21 cellular contexts compared by ENCODE assay signal in the genomic region with DNA sequence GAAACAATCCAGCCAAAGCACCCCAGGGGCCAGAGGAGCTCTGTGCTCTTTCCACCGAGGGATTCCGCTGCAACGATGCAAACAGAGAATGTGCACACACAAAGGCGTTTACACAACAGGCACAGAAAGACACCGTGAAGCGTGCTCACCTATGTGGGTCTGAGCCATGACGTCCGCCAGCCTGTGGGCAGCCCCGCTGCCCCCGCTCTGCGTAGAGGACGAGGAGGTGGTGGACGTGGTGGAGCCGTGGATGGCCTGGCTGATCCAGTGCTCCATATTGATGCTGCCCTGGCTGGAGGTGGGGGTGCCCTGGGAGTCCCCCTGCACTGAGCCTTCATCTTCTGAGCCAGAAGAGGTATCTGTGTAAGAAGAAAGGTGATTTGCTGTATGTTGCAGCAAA.
DNase-seq lines count a peak whose midpoint lies in the region; ATAC-seq and TF ChIP-seq lines count a peak whose summit lies in the region.
"Had no signal": no experiment of that assay in that cellular context is flagged by ENCODE, and none has a peak within 500 bp of the region (broad histone marks: within the 10 kb centered on the region; RNA-seq: fewer than 3 reads in every experiment).

No MANE protein-coding gene starts in this region.

- H3K14ac ChIP-seq in trophoblast cell (ENCODE audit: low read length) = no peak overlapping the region

- no peak overlapping the region for H3K27ac ChIP-seq in BLaER1
- H3K27ac ChIP-seq in trophoblast cell (ENCODE audit: low read depth, low read length) = no peak overlapping the region
- H3K27ac ChIP-seq in upper lobe of right lung = no peak overlapping the region
- H3K27ac ChIP-seq: 22Rv1; BLaER1 treated with 17β-estradiol and CSF1 and Interleukin-3, amounts not matched to agents 10 nM and 100 nM; GM23248 had no signal

- no peaks in the 10 kb centered on the region for H3K79me2 ChIP-seq in trophoblast cell (ENCODE audit: control insufficient read depth, insufficient read depth, low read length, poor library complexity)

- no peak overlapping the region for H2BK12ac ChIP-seq in trophoblast cell (ENCODE audit: low read length)

- peak overlapping the region; percentile 72 for H3K27ac Mint-ChIP-seq in nephron progenitor cell
- H3K27ac Mint-ChIP-seq: B cell; CD14-positive monocyte; CD4-positive, alpha-beta T cell; CD8-positive, alpha-beta memory T cell had no signal

- H3K4me3 Mint-ChIP-seq in nephron progenitor cell = no peak overlapping the region
- H3K4me3 Mint-ChIP-seq: B cell; CD14-positive monocyte; CD4-positive, alpha-beta T cell; CD8-positive, alpha-beta memory T cell had no signal

- no peak overlapping the region for H2AFZ ChIP-seq in trophoblast cell (ENCODE audit: insufficient read depth, low read length, poor library complexity)
- H2AFZ ChIP-seq: GM23248 had no signal

- H4K20me1 ChIP-seq in BLaER1 = 0 out of 2 replicates have a peak, but pooled peaks cover 4% of the 10 kb centered on the region

- H3K23ac ChIP-seq in trophoblast cell (ENCODE audit: low read length) = no peak overlapping the region

- peaks cover 6% of the 10 kb centered on the region for H3K4me1 Mint-ChIP-seq in nephron progenitor cell
- H3K4me1 Mint-ChIP-seq: B cell, CD14-positive monocyte had no signal

- H3K9ac ChIP-seq in BLaER1 = no peak overlapping the region
- H3K9ac ChIP-seq in trophoblast cell (ENCODE audit: low read length) = no peak overlapping the region
- H3K9ac ChIP-seq: BLaER1 treated with 17β-estradiol and CSF1 and Interleukin-3, amounts not matched to agents 10 nM and 100 nM; GM23248 had no signal

- H3K18ac ChIP-seq in trophoblast cell (ENCODE audit: low read length) = peak overlapping the region; percentile 21

- H3K27me3 ChIP-seq in BLaER1 (no peaks in the 10 kb centered on the region), trophoblast cell (ENCODE audit: insufficient read depth, low read length) (no peaks in the 10 kb centered on the region), upper lobe of right lung (no peaks in the 10 kb centered on the region)
- H3K27me3 ChIP-seq: BLaER1 treated with 17β-estradiol and CSF1 and Interleukin-3, amounts not matched to agents 10 nM and 100 nM had no signal

- peaks cover 50% of the 10 kb centered on the region for H3K36me3 ChIP-seq in BLaER1
- peaks cover 7 to 11% of the 10 kb centered on the region in 2 experiments for H3K36me3 ChIP-seq in trophoblast cell (ENCODE audit: control insufficient read depth in 1 of 2, insufficient read depth in 2 of 2, low read length in 2 of 2)
- no peaks in the 10 kb centered on the region for H3K36me3 ChIP-seq in upper lobe of right lung

- no peak overlapping the region for H3K4me3 ChIP-seq in BLaER1
- H3K4me3 ChIP-seq in trophoblast cell (ENCODE audit: low read depth, low read length) = no peak overlapping the region
- H3K4me3 ChIP-seq in upper lobe of right lung = no peak overlapping the region
- H3K4me3 ChIP-seq: BLaER1 treated with 17β-estradiol and CSF1 and Interleukin-3, amounts not matched to agents 10 nM and 100 nM; GM23248 had no signal

- intact Hi-C loops in upper lobe of right lung (cut with DNase I) = no loop called here
- intact Hi-C loops in Right ventricle myocardium inferior (cut with DNase I) = no loop called here

- no peak overlapping the region for H3K4ac ChIP-seq in trophoblast cell (ENCODE audit: low read depth, low read length)

- no peak overlapping the region for H2BK5ac ChIP-seq in trophoblast cell (ENCODE audit: low read depth, low read length, poor library complexity)

- no peak for TF ChIP-seq CTCF in nephron progenitor cell (IDR thresholded peaks at IDR 0.05)
- no peak for TF ChIP-seq CTCF in upper lobe of right lung (IDR thresholded peaks at IDR 0.05)

- no peak for DNase-seq in nephron progenitor cell
- no peak for DNase-seq in trophoblast cell
- DNase-seq in upper lobe of right lung = no peak
- DNase-seq in Right ventricle myocardium inferior (ENCODE audit: missing footprints) = no peak
- no peak for DNase-seq in OCI-M2 (lab: John Stamatoyannopoulos, UW; ENCODE audit: unreplicated experiment)
- no peak for DNase-seq in stimulated activated CD4-positive, alpha-beta T cell treated with anti-CD3 and anti-CD28 coated beads, Interleukin-4, amount 100 ng/mL, for 4 hours
- DNase-seq in T-helper 2 cell = no peak
- DNase-seq: CD4-positive, alpha-beta T cell; CD8-positive, alpha-beta memory T cell; DMS 273 treated with DMSO at 0.1 percent for 48 hours; DMS79; EL; GDM1; GM23248; H7; HCEC 1CT had no signal

- H3K27me3 Mint-ChIP-seq in nephron progenitor cell (ENCODE audit: low read depth, poor library complexity) = no peaks in the 10 kb centered on the region
- H3K27me3 Mint-ChIP-seq: B cell; CD4-positive, alpha-beta T cell; CD8-positive, alpha-beta memory T cell had no signal

- H4K8ac ChIP-seq in trophoblast cell (ENCODE audit: low read depth, low read length) = no peak overlapping the region

- H2BK120ac ChIP-seq in trophoblast cell (ENCODE audit: insufficient read depth, low read length, poor library complexity) = no peak overlapping the region

- WGBS in trophoblast cell (ENCODE audit: extremely low coverage, insufficient coverage, insufficient read length) = no CpG with 5 or more reads among the region's 14 CpGs

- H3K4me2 ChIP-seq in BLaER1 (peak overlapping the region; percentile 9; the same call in 1 of the 2 replicates), trophoblast cell (ENCODE audit: low read length) (no peak overlapping the region)
- H3K4me2 ChIP-seq: BLaER1 treated with 17β-estradiol and CSF1 and Interleukin-3, amounts not matched to agents 10 nM and 100 nM had no signal

- ATAC-seq in upper lobe of right lung = peak; percentile 22
- ATAC-seq in Right ventricle myocardium inferior = no peak

- no peaks in the 10 kb centered on the region for H3K79me1 ChIP-seq in trophoblast cell (ENCODE audit: low read length)

- H4K91ac ChIP-seq in trophoblast cell (ENCODE audit: low read depth, low read length) = no peak overlapping the region

- H3K36me3 Mint-ChIP-seq in nephron progenitor cell (ENCODE audit: low read depth) = peaks cover 39% of the 10 kb centered on the region
- H3K36me3 Mint-ChIP-seq: CD14-positive monocyte had no signal

- no peak overlapping the region for H2AK5ac ChIP-seq in trophoblast cell (ENCODE audit: low read length)

- no peak overlapping the region for H4K12ac ChIP-seq in trophoblast cell (ENCODE audit: low read depth, low read length)

- H3K4me1 ChIP-seq in BLaER1 = peaks cover 9% of the 10 kb centered on the region
- H3K4me1 ChIP-seq in trophoblast cell (ENCODE audit: control insufficient read depth in 1 of 2, insufficient read depth in 2 of 2, low read length in 2 of 2) = peaks cover 3 to 5% of the 10 kb centered on the region in 2 experiments
- no peaks in the 10 kb centered on the region for H3K4me1 ChIP-seq in upper lobe of right lung

- H3K9me3 Mint-ChIP-seq in nephron progenitor cell = no peaks in the 10 kb centered on the region
- H3K9me3 Mint-ChIP-seq: CD4-positive, alpha-beta T cell; CD8-positive, alpha-beta memory T cell had no signal

- H3K9me3 ChIP-seq in BLaER1 (no peaks in the 10 kb centered on the region), trophoblast cell (ENCODE audit: insufficient read depth, low read depth, low read length) (no peaks in the 10 kb centered on the region), upper lobe of right lung (no peaks in the 10 kb centered on the region)
- H3K9me3 ChIP-seq: BLaER1 treated with 17β-estradiol and CSF1 and Interleukin-3, amounts not matched to agents 10 nM and 100 nM had no signal
